ENCODE assay signal across 26 cellular contexts in genomic region chr11:45322891-45323597, GRCh38. TPM values are rescaled to one million over a fixed set of nuclear protein-coding genes. Genes with fewer than 3 reads are reported as not detected.
"Had no signal": no experiment of that assay in that cellular context is flagged by ENCODE, and none has a peak within 500 bp of the region (broad histone marks: within the 10 kb centered on the region; RNA-seq: fewer than 3 reads in every experiment).

No MANE protein-coding gene starts in this region.

- DNase-seq: activated CD4-positive, alpha-beta T cell treated with anti-CD3 and anti-CD28 coated beads for 4 hours; activated CD4-positive, alpha-beta T cell treated with anti-CD3 and anti-CD28 coated beads, Interleukin-2, amount 50 U/mL, for 4 hours; activated effector memory CD4-positive, alpha-beta T cell treated with Interleukin-2 at 50 U/mL for 16 hours; activated naive CD4-positive, alpha-beta T cell treated with Interleukin-2 at 50 U/mL for 16 hours; activated naive CD8-positive, alpha-beta T cell treated with anti-CD3 and anti-CD28 coated beads for 36 hours; aorta; body of pancreas; cerebellar nuclear complex; colonic mucosa; dorsolateral prefrontal cortex; foreskin keratinocyte; naive thymus-derived CD4-positive, alpha-beta T cell; pancreas; retina; spleen; stimulated activated naive CD4-positive, alpha-beta T cell; transverse colon had no signal

- H3K36me3 Mint-ChIP-seq: activated naive CD8-positive, alpha-beta T cell treated with anti-CD3 and anti-CD28 coated beads for 36 hours; naive thymus-derived CD4-positive, alpha-beta T cell had no signal

- H3K27ac ChIP-seq: adrenal gland, body of pancreas, colonic mucosa, dorsolateral prefrontal cortex, foreskin keratinocyte, heart right ventricle, pancreas, prostate gland, SK-N-MC, spleen, suprapubic skin, transverse colon, VCaP had no signal

- H3K27ac Mint-ChIP-seq: activated naive CD8-positive, alpha-beta T cell treated with anti-CD3 and anti-CD28 coated beads for 36 hours; naive thymus-derived CD4-positive, alpha-beta T cell had no signal

- ATAC-seq: body of pancreas; foreskin keratinocyte; left lobe of liver; naive thymus-derived CD4-positive, alpha-beta T cell; pancreas had no signal

- H3K9me3 ChIP-seq: adrenal gland, body of pancreas, colonic mucosa, prostate gland, suprapubic skin had no signal

- H3K4me1 Mint-ChIP-seq: activated naive CD8-positive, alpha-beta T cell treated with anti-CD3 and anti-CD28 coated beads for 36 hours; naive thymus-derived CD4-positive, alpha-beta T cell had no signal

- H3K27me3 ChIP-seq: adrenal gland, body of pancreas, colonic mucosa, pancreas, transverse colon had no signal

- H3K4me3 Mint-ChIP-seq: activated naive CD8-positive, alpha-beta T cell treated with anti-CD3 and anti-CD28 coated beads for 36 hours; naive thymus-derived CD4-positive, alpha-beta T cell had no signal

- H3K4me3 ChIP-seq: adrenal gland, body of pancreas, colonic mucosa, dorsolateral prefrontal cortex, heart right ventricle, pancreas, prostate gland, SK-N-MC, spleen, suprapubic skin, transverse colon had no signal

- H3K4me1 ChIP-seq: adrenal gland, body of pancreas, colonic mucosa, foreskin keratinocyte, pancreas, prostate gland, spleen, suprapubic skin, transverse colon had no signal

- H3K36me3 ChIP-seq: adrenal gland, colonic mucosa, heart right ventricle, pancreas, prostate gland, spleen, suprapubic skin, transverse colon had no signal

RNA-seq across cellular contexts. Expression of gene SYT13, which starts 36.9 kb away (rescaled TPM):
- total RNA-seq: activated naive CD8-positive, alpha-beta T cell treated with anti-CD3 and anti-CD28 coated beads for 36 hours; endothelial cell of umbilical vein; foreskin keratinocyte; naive thymus-derived CD4-positive, alpha-beta T cell; T-helper 1 cell treated with Interleukin-12 subunit alpha and Interleukin-12 subunit beta and Interleukin-4 antibody, amounts not matched to agents 30 ng/mL and 1 ng/mL, for 36 hours had no signal
- polyA plus RNA-seq: endothelial cell of umbilical vein; foreskin keratinocyte; naive thymus-derived CD4-positive, alpha-beta T cell had no signal
